ENCODE assay signal across 10 cellular contexts in the genomic region with DNA sequence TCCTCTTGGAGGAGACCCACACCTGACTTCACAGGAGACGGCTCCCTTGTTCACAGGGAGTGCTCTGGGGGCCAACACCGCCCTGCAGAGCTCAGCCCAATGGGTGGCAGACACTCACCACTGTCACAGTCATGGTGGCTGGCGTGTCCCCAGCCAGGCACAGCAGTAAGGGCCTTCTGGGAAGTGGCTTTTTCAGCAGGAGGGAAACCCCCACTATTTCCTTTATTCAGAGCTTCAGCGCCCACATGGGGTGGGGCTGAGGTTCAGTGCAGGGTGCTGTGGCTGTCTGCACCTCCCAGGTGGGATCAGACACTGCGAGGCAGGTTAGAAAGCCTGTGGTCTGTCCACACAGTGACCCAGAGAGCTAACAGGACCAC. TPM values are rescaled to one million over a fixed set of nuclear protein-coding genes. Genes with fewer than 3 reads are reported as not detected.
DNase-seq lines count a peak whose midpoint lies in the region; ATAC-seq, FAIRE-seq and TF ChIP-seq lines count a peak whose summit lies in the region.
"Had no signal": no experiment of that assay in that cellular context is flagged by ENCODE, and none has a peak within 500 bp of the region (broad histone marks: within the 10 kb centered on the region; RNA-seq: fewer than 3 reads in every experiment).

No MANE protein-coding gene starts in this region.

- peak overlapping the region in 9 of 10 donors; percentile 43 to 76 (median 67) for H3K4me3 Mint-ChIP-seq in naive thymus-derived CD4-positive, alpha-beta T cell
- peak overlapping the region; percentile 71 for H3K4me3 Mint-ChIP-seq in stimulated activated naive CD8-positive, alpha-beta T cell treated with anti-CD3 and anti-CD28 coated beads, Interleukin-15, Interleukin-2, amounts not matched to agents 100 ng/mL and 50 ng/mL, for 24 hours

- ATAC-seq in naive thymus-derived CD4-positive, alpha-beta T cell = peak; percentile 85
- ATAC-seq in pancreas = no peak

- peak overlapping the region; percentile 20 for H3K4me3 ChIP-seq in naive thymus-derived CD4-positive, alpha-beta T cell (ENCODE audit: low read length)
- H3K4me3 ChIP-seq in pancreas = no peak overlapping the region

- no peaks in the 10 kb centered on the region for H3K27me3 Mint-ChIP-seq in naive thymus-derived CD4-positive, alpha-beta T cell
- H3K27me3 Mint-ChIP-seq in stimulated activated naive CD8-positive, alpha-beta T cell treated with anti-CD3 and anti-CD28 coated beads, Interleukin-15, Interleukin-2, amounts not matched to agents 100 ng/mL and 50 ng/mL, for 24 hours = no peaks in the 10 kb centered on the region

- CTCF ChIA-PET in naive thymus-derived CD4-positive, alpha-beta T cell (lab: Charles Lee) = no interaction called here

- intact Hi-C loops in naive thymus-derived CD4-positive, alpha-beta T cell (cut with micrococcal nuclease) = loop anchor here (2.0 to 10.0 kb wide), 6 partner anchors 35 to 496 kb away; a partner anchor contains a TSS
- intact Hi-C loops in pancreas (cut with DNase I) = loop anchor here in 1 of 3 donors (5.0 kb wide), 1 partner anchor 229 kb away; no protein-coding TSS in a partner anchor

- H3K36me3 ChIP-seq in naive thymus-derived CD4-positive, alpha-beta T cell (ENCODE audit: control insufficient read depth in 2 of 3, insufficient read depth in 3 of 3, low read length in 3 of 3) = peaks cover 0 to 41% (median 4%) of the 10 kb centered on the region in 3 experiments
- peaks cover 0 to 19% (median 6%) of the 10 kb centered on the region in 3 donors for H3K36me3 ChIP-seq in pancreas

- FAIRE-seq in frontal cortex (lab: Jason Lieb, UNC) (no peak), pancreas (lab: Jason Lieb, UNC) (no peak)

- H3K4me1 ChIP-seq in naive thymus-derived CD4-positive, alpha-beta T cell (ENCODE audit: control insufficient read depth in 2 of 2, insufficient read depth in 2 of 2, low read length in 2 of 2) = peaks cover 38 to 41% of the 10 kb centered on the region in 2 donors
- peaks cover 0 to 9% (median 7%) of the 10 kb centered on the region in 3 donors for H3K4me1 ChIP-seq in pancreas

- no peak for TF ChIP-seq CTCF in pancreas (IDR thresholded peaks at IDR 0.05)

- peak; percentile 55 for DNase-seq in activated gamma-delta T cell treated with Interleukin-2 at 50 U/mL for 16 hours
- no peak for DNase-seq in activated gamma-delta T cell (lab: John Stamatoyannopoulos, UW)
- peak; percentile 37 to 44 for DNase-seq in activated CD8-positive, alpha-beta memory T cell treated with anti-CD3 and anti-CD28 coated beads for 1 hour (ENCODE audit: extremely low read depth in 1 of 2, low read depth in 1 of 2)
- DNase-seq in naive thymus-derived CD4-positive, alpha-beta T cell = peak in 7 of 9 donors; percentile 15 to 76 (median 59)
- no peak for DNase-seq in frontal cortex (ENCODE audit: low spot score in 2 of 2)
- no peak for DNase-seq in pancreas
- no peak for DNase-seq in D341Med (ENCODE audit: low spot score)
- DNase-seq: 8988T, Right ventricle myocardium superior had no signal

- H3K27me3 ChIP-seq in naive thymus-derived CD4-positive, alpha-beta T cell (ENCODE audit: control insufficient read depth in 2 of 2, insufficient read depth in 2 of 2, low read length in 2 of 2) = no peaks in the 10 kb centered on the region
- H3K27me3 ChIP-seq in pancreas = no peaks in the 10 kb centered on the region

- H3K27ac ChIP-seq in naive thymus-derived CD4-positive, alpha-beta T cell (ENCODE audit: low read depth, low read length) = peak overlapping the region; percentile 68
- no peak overlapping the region for H3K27ac ChIP-seq in pancreas

- 93 to 94% methylated on average over 5 of the region's 5 CpGs for WGBS in pancreas, 2 donors

- peak overlapping the region in 8 of 9 donors; percentile 48 to 87 (median 80) for H3K27ac Mint-ChIP-seq in naive thymus-derived CD4-positive, alpha-beta T cell
- peak overlapping the region; percentile 91 for H3K27ac Mint-ChIP-seq in stimulated activated naive CD8-positive, alpha-beta T cell treated with anti-CD3 and anti-CD28 coated beads, Interleukin-15, Interleukin-2, amounts not matched to agents 100 ng/mL and 50 ng/mL, for 24 hours

- no peaks in the 10 kb centered on the region for H3K9me3 ChIP-seq in naive thymus-derived CD4-positive, alpha-beta T cell (ENCODE audit: control insufficient read depth in 2 of 3, low read length in 3 of 3)
- no peaks in the 10 kb centered on the region for H3K9me3 ChIP-seq in pancreas

- H3K36me3 Mint-ChIP-seq in naive thymus-derived CD4-positive, alpha-beta T cell = peaks cover 0 to 38% (median 4%) of the 10 kb centered on the region in 5 donors
- peaks cover 56% of the 10 kb centered on the region for H3K36me3 Mint-ChIP-seq in stimulated activated naive CD8-positive, alpha-beta T cell treated with anti-CD3 and anti-CD28 coated beads, Interleukin-15, Interleukin-2, amounts not matched to agents 100 ng/mL and 50 ng/mL, for 24 hours (ENCODE audit: low read depth)

- peaks cover 40 to 67% (median 52%) of the 10 kb centered on the region in 7 donors for H3K4me1 Mint-ChIP-seq in naive thymus-derived CD4-positive, alpha-beta T cell
- peaks cover 76% of the 10 kb centered on the region for H3K4me1 Mint-ChIP-seq in stimulated activated naive CD8-positive, alpha-beta T cell treated with anti-CD3 and anti-CD28 coated beads, Interleukin-15, Interleukin-2, amounts not matched to agents 100 ng/mL and 50 ng/mL, for 24 hours (ENCODE audit: low read depth)

- H3K9me3 Mint-ChIP-seq in naive thymus-derived CD4-positive, alpha-beta T cell = no peaks in the 10 kb centered on the region
- no peaks in the 10 kb centered on the region for H3K9me3 Mint-ChIP-seq in stimulated activated naive CD8-positive, alpha-beta T cell treated with anti-CD3 and anti-CD28 coated beads, Interleukin-15, Interleukin-2, amounts not matched to agents 100 ng/mL and 50 ng/mL, for 24 hours

- POLR2A ChIA-PET in naive thymus-derived CD4-positive, alpha-beta T cell (lab: Charles Lee) = interaction anchor here (0.7 to 1.5 kb wide), 4 partner anchors 11 to 79 kb away, joined by 3 to 8 read pairs (median 3); a partner anchor contains a TSS

RNA-seq across cellular contexts. Expression of a gene that starts 3.6 kb away (rescaled TPM):
- 10 to 100 TPM; 10.0 to 16.3 (median 12.8) TPM for total RNA-seq in naive thymus-derived CD4-positive, alpha-beta T cell
- polyA plus RNA-seq in naive thymus-derived CD4-positive, alpha-beta T cell = 1 to 10 TPM; 1.2 to 2.7 TPM
- 5.7 TPM for total RNA-seq in frontal cortex
- 1 to 10 TPM; 3.8 to 6.4 (median 4.7) TPM for total RNA-seq in pancreas
- polyA plus RNA-seq in pancreas = 10 to 100 TPM; 18.1 to 22.0 TPM

RNA-seq across cellular contexts. Expression of a gene that starts 6.9 kb away (rescaled TPM):
- 10 to 100 TPM; 56.3 to 89.0 (median 66.6) TPM for total RNA-seq in naive thymus-derived CD4-positive, alpha-beta T cell
- 10 to 100 TPM in 1 of 2 donors, 1 to 10 TPM in 1; 9.2 to 14.4 TPM for polyA plus RNA-seq in naive thymus-derived CD4-positive, alpha-beta T cell
- total RNA-seq in frontal cortex (20.0 TPM), pancreas (10 to 100 TPM; 13.8 to 29.1 (median 20.4) TPM)
- polyA plus RNA-seq in pancreas = 10 to 100 TPM; 34.9 to 36.6 TPM

RNA-seq across cellular contexts. Expression of a gene that starts 6.9 kb away (rescaled TPM):
- 10 to 100 TPM; 60.5 to 86.3 (median 71.6) TPM for total RNA-seq in naive thymus-derived CD4-positive, alpha-beta T cell
- 10 to 100 TPM; 32.2 to 47.9 TPM for polyA plus RNA-seq in naive thymus-derived CD4-positive, alpha-beta T cell
- 26.1 TPM for total RNA-seq in frontal cortex
- 10 to 100 TPM; 16.3 to 23.7 (median 17.4) TPM for total RNA-seq in pancreas
- polyA plus RNA-seq in pancreas = 10 to 100 TPM; 43.0 to 51.4 TPM

RNA-seq across cellular contexts. Expression of a gene that starts 30.1 kb away (rescaled TPM):
- 10 to 100 TPM in 1 of 5 experiments, 1 to 10 TPM in 4; 1.1 to 19.9 (median 1.4) TPM for total RNA-seq in naive thymus-derived CD4-positive, alpha-beta T cell
- under 1 TPM; 0.10 to 0.18 TPM for polyA plus RNA-seq in naive thymus-derived CD4-positive, alpha-beta T cell
- total RNA-seq in frontal cortex (0.41 TPM), pancreas (1 to 10 TPM in 2 of 6 donors, under 1 TPM in 4; 0.23 to 5.1 (median 0.86) TPM)
- polyA plus RNA-seq in pancreas = 1 to 10 TPM; 1.3 to 2.9 TPM

RNA-seq across cellular contexts. Expression of a gene that starts 36.1 kb away (rescaled TPM):
- total RNA-seq in naive thymus-derived CD4-positive, alpha-beta T cell = 10 to 100 TPM; 15.7 to 23.8 (median 22.6) TPM
- 1 to 10 TPM; 2.3 to 4.3 TPM for polyA plus RNA-seq in naive thymus-derived CD4-positive, alpha-beta T cell
- 10.2 TPM for total RNA-seq in frontal cortex
- 1 to 10 TPM; 3.8 to 10.0 (median 5.2) TPM for total RNA-seq in pancreas
- 10 to 100 TPM; 13.9 to 14.9 TPM for polyA plus RNA-seq in pancreas

Comparison
In these comparisons a context has a peak if more than half of its experiments do, and no peak if none do; other contexts are left out.
1. DNase-seq: peak in activated gamma-delta T cell treated with Interleukin-2 at 50 U/mL for 16 hours (single experiment), activated CD8-positive, alpha-beta memory T cell treated with anti-CD3 and anti-CD28 coated beads for 1 hour (2 of 2) and naive thymus-derived CD4-positive, alpha-beta T cell (7 of 9); none in activated gamma-delta T cell (single experiment), frontal cortex (0 of 2), pancreas (0 of 6) and D341Med (single experiment).